Comparison of ENCODE assay signal across 19 cellular contexts in genomic region chr21:35373998-35374397, GRCh38.
DNase-seq lines count a peak whose midpoint lies in the region; ATAC-seq, FAIRE-seq and TF ChIP-seq lines count a peak whose summit lies in the region.
"Had no signal": no experiment of that assay in that cellular context is flagged by ENCODE, and none has a peak within 500 bp of the region (broad histone marks: within the 10 kb centered on the region; RNA-seq: fewer than 3 reads in every experiment).

No MANE protein-coding gene starts in this region.

- CTCF ChIA-PET in K562 (lab: Yijun Ruan, JAX; ENCODE audit: low intra/inter-chr PET ratio): no interaction called here

- H3K9me1 ChIP-seq in K562 (ENCODE audit: control insufficient read depth, insufficient read depth, low read length): no peaks in the 10 kb centered on the region

- H3K4me1 Mint-ChIP-seq in stimulated activated memory B cell treated with anti-CD40 and anti-IgM and Interleukin-4, amounts not matched to agents 10 μg/mL and 1 μg/mL and 100 μg/mL, for 72 hours: peaks cover 6% of the 10 kb centered on the region
- H3K4me1 Mint-ChIP-seq: CD4-positive, alpha-beta memory T cell had no signal

- WGBS in K562 (ENCODE audit: insufficient coverage, low coverage, missing lambda C conversion rate): 24% methylated on average over 2 of the region's 2 CpGs
- 65 to 74% methylated on average over 2 of the region's 2 CpGs for WGBS in pancreas, 2 donors

- FAIRE-seq in K562 (lab: Jason Lieb, UNC) (no peak), pancreas (lab: Jason Lieb, UNC) (peak; percentile 32)
- FAIRE-seq: G401.6, GM12892, GM19239 had no signal

- no peak for TF ChIP-seq RAD21 in K562 (CRISPR knock-in tag; conservative IDR thresholded peaks at IDR 0.05 in 1 of 2, IDR thresholded peaks at IDR 0.05 in 1 of 2)

- H3K4me1 ChIP-seq in K562 (replicated peaks in 1 of 2; ENCODE audit: control insufficient read depth in 2 of 2, insufficient read depth in 2 of 2, low read length in 2 of 2) (peaks cover 0 to 3% of the 10 kb centered on the region in 2 experiments; a peak in 2 of 5 replicates), pancreas (no peaks in the 10 kb centered on the region)

- H3K27me3 ChIP-seq in K562 (ENCODE audit: control insufficient read depth in 2 of 2, insufficient read depth in 2 of 2, low read length in 2 of 2) (no peaks in the 10 kb centered on the region), pancreas (peaks cover 0 to 2% (median 0%) of the 10 kb centered on the region in 4 donors)

- no peaks in the 10 kb centered on the region for H3K9me3 Mint-ChIP-seq in stimulated activated memory B cell treated with anti-CD40 and anti-IgM and Interleukin-4, amounts not matched to agents 10 μg/mL and 1 μg/mL and 100 μg/mL, for 72 hours
- H3K9me3 Mint-ChIP-seq: GM23338, H9 had no signal

- H3K9ac ChIP-seq in K562 (ENCODE audit: insufficient read depth in 1 of 2, low read depth in 2 of 2, low read length in 2 of 2): no peak overlapping the region

- ATAC-seq in K562 (no peak), pancreas (no peak), GM18870 (IDR thresholded peaks at IDR 0.05; ENCODE audit: unreplicated experiment) (no peak), HG03469 (IDR thresholded peaks at IDR 0.05; ENCODE audit: unreplicated experiment) (no peak)
- no peak for ATAC-seq in stimulated activated memory B cell treated with anti-CD40 and anti-IgM and Interleukin-4, amounts not matched to agents 10 μg/mL and 1 μg/mL and 100 μg/mL, for 72 hours
- ATAC-seq: GM23338, HCT116 had no signal

- intact Hi-C loops in K562 (cut with micrococcal nuclease) (no loop called here), pancreas (cut with DNase I) (no loop called here)

- no peak overlapping the region for H3K27ac Mint-ChIP-seq in stimulated activated memory B cell treated with anti-CD40 and anti-IgM and Interleukin-4, amounts not matched to agents 10 μg/mL and 1 μg/mL and 100 μg/mL, for 72 hours
- H3K27ac Mint-ChIP-seq: CD4-positive, alpha-beta memory T cell; GM23338; H9 had no signal

- no peaks in the 10 kb centered on the region for H3K36me3 ChIP-seq in K562 (ENCODE audit: control insufficient read depth, insufficient read depth, low read length)
- no peaks in the 10 kb centered on the region for H3K36me3 ChIP-seq in pancreas

- in situ Hi-C loops in K562 (cut with MboI): no loop called here

- no peaks in the 10 kb centered on the region for H3K36me3 Mint-ChIP-seq in stimulated activated memory B cell treated with anti-CD40 and anti-IgM and Interleukin-4, amounts not matched to agents 10 μg/mL and 1 μg/mL and 100 μg/mL, for 72 hours
- H3K36me3 Mint-ChIP-seq: CD4-positive, alpha-beta memory T cell had no signal

- no peak for TF ChIP-seq POLR2A in K562 (conservative IDR thresholded peaks at IDR 0.05)

- H3K4me3 Mint-ChIP-seq in stimulated activated memory B cell treated with anti-CD40 and anti-IgM and Interleukin-4, amounts not matched to agents 10 μg/mL and 1 μg/mL and 100 μg/mL, for 72 hours: no peak overlapping the region
- H3K4me3 Mint-ChIP-seq: CD4-positive, alpha-beta memory T cell; GM23338; H9 had no signal

- TF ChIP-seq EP300 in K562 (IDR thresholded peaks at IDR 0.05; ENCODE audit: low read length): no peak

- H3K4me3 ChIP-seq in K562 (no peak overlapping the region), pancreas (no peak overlapping the region)
- H3K4me3 ChIP-seq: GM23338 had no signal

- H4K20me1 ChIP-seq in K562 (replicated peaks; ENCODE audit: control insufficient read depth, insufficient read depth, low read length): no peaks in the 10 kb centered on the region

- DNase-seq in K562 (ENCODE audit: extremely low read depth in 1 of 4, low spot score in 3 of 4) (no peak), epithelial cell of prostate (ENCODE audit: low read depth, low spot score) (no peak), pancreas (no peak), DMS 273 treated with DMSO at 0.1 percent for 48 hours (lab: John Stamatoyannopoulos, UW) (no peak)
- DNase-seq: C1 segment of cervical spinal cord; Calu3; CD4-positive, alpha-beta memory T cell; COR-L47; DMS153; DND-41; H9 had no signal

- POLR2A ChIA-PET in K562 (lab: Yijun Ruan, JAX): interaction anchor here (0.6 kb wide), 1 partner anchor 412 kb away, joined by 3 read pairs; no protein-coding TSS in a partner anchor

- H3K79me2 ChIP-seq in K562 (ENCODE audit: control insufficient read depth, insufficient read depth, low read length): no peaks in the 10 kb centered on the region

- no peak overlapping the region for H2AFZ ChIP-seq in K562 (ENCODE audit: low read depth, low read length)
- H2AFZ ChIP-seq: GM23338 had no signal

- BruUV-seq in K562 (replicated peaks; lab: Mats Ljungman, UMichigan): no TSS peak

- no peak overlapping the region for H3K4me2 ChIP-seq in K562 (ENCODE audit: insufficient read depth, low read length)
- H3K4me2 ChIP-seq: GM23338 had no signal

- H3K9me3 ChIP-seq in K562 (replicated peaks; ENCODE audit: control insufficient read depth, insufficient read depth, low read depth, low read length) (no peaks in the 10 kb centered on the region), pancreas (no peaks in the 10 kb centered on the region)

- H3K27ac ChIP-seq in K562 (ENCODE audit: extremely low read depth, low read depth, low read length) (no peak overlapping the region), epithelial cell of prostate (peak overlapping the region; percentile 85), pancreas (no peak overlapping the region)

- H3K27me3 Mint-ChIP-seq in stimulated activated memory B cell treated with anti-CD40 and anti-IgM and Interleukin-4, amounts not matched to agents 10 μg/mL and 1 μg/mL and 100 μg/mL, for 72 hours: no peaks in the 10 kb centered on the region

- TF ChIP-seq CTCF in K562 (IDR thresholded peaks at IDR 0.05 in 2 of 3, conservative IDR thresholded peaks at IDR 0.05 in 1 of 3; ENCODE audit: insufficient read depth in 2 of 3, low read depth in 1 of 3, low read length in 3 of 3) (no peak), pancreas (IDR thresholded peaks at IDR 0.05) (no peak)

TF ChIP-seq in K562, 482 proteins besides CTCF, POLR2A, EP300 and RAD21:
- TF ChIP-seq MAFG (tag; conservative IDR thresholded peaks at IDR 0.05) (0 out of 2 replicates have a peak, but pooled peaks have one; percentile 53), C11orf30 (IDR thresholded peaks at IDR 0.05; ENCODE audit: low read depth) (peak; percentile 34; the same call in 1 of the 2 replicates), ZBTB1 (CRISPR knock-in tag; IDR thresholded peaks at IDR 0.05; ENCODE audit: borderline replicate concordance, low read depth) (no peak), MXI1 (IDR thresholded peaks at IDR 0.05; ENCODE audit: low read depth, low read length) (no peak), ZNF316 (IDR thresholded peaks at IDR 0.05) (peak; percentile 66)
